ENCODE assay signal across 33 cellular contexts in the genomic region with DNA sequence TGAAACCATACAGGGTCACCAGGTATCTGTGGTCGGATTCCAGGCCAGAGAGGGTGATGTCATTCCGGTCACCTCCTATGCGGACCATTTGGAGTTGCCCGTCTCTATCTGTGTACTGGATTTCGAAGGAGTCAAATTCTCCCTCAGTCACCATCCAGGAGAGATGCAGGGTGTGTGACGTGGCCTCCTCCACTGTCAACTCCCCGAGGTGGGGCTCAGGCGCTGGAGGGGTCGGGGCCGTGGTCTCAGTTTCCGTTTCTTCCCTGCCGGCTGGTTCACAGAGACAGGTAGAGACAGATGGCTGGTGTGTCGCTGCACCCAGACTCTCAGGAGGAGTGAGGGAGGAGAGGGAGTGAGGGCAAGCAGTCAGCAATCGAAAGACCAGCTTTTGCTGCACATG. TPM values are rescaled to one million over a fixed set of nuclear protein-coding genes. Genes with fewer than 3 reads are reported as not detected.
"Had no signal": no experiment of that assay in that cellular context is flagged by ENCODE, and none has a peak within 500 bp of the region (broad histone marks: within the 10 kb centered on the region; RNA-seq: fewer than 3 reads in every experiment).

No MANE protein-coding gene starts in this region.

- H3K27me3 Mint-ChIP-seq: activated naive CD8-positive, alpha-beta T cell treated with anti-CD3 and anti-CD28 coated beads for 36 hours had no signal

- ATAC-seq: activated CD8-positive, alpha-beta memory T cell treated with anti-CD3 and anti-CD28 coated beads, Interleukin-2, amount 10 ng/mL, durations not matched to agents 7 days and 5 days; Right ventricle myocardium inferior had no signal

- H3K9me3 Mint-ChIP-seq: activated CD4-positive, alpha-beta memory T cell treated with anti-CD3 and anti-CD28 coated beads, Interleukin-2, amount 10 ng/mL, durations not matched to agents 7 days and 5 days; activated naive CD8-positive, alpha-beta T cell treated with anti-CD3 and anti-CD28 coated beads for 36 hours had no signal

- DNase-seq: activated CD4-positive, alpha-beta memory T cell treated with anti-CD3 and anti-CD28 coated beads, Interleukin-2, amount 10 ng/mL, durations not matched to agents 7 days and 5 days; activated CD4-positive, alpha-beta T cell treated with anti-CD3 and anti-CD28 coated beads for 1 hour; activated CD4-positive, alpha-beta T cell treated with anti-CD3 and anti-CD28 coated beads for 48 hours; activated CD4-positive, CD25-positive, alpha-beta regulatory T cell; activated CD8-positive, alpha-beta memory T cell treated with anti-CD3 and anti-CD28 coated beads for 24 hours; activated CD8-positive, alpha-beta memory T cell treated with anti-CD3 and anti-CD28 coated beads, Interleukin-2, amount 10 ng/mL, durations not matched to agents 7 days and 5 days; activated CD8-positive, alpha-beta memory T cell treated with anti-CD3 and anti-CD28 coated beads, Interleukin-2, amount 50 U/mL, for 48 hours; activated effector memory CD4-positive, alpha-beta T cell treated with Interleukin-2 at 50 U/mL for 16 hours; activated naive CD4-positive, alpha-beta T cell treated with anti-CD3 and anti-CD28 coated beads, Interleukin-2, amount 50 U/mL, for 16 hours; activated naive CD8-positive, alpha-beta T cell treated with anti-CD3 and anti-CD28 coated beads for 36 hours; activated T-cell treated with anti-CD3 and anti-CD28 coated beads, Interleukin-2, amount 50 U/mL, for 48 hours; amniotic stem cell; brain microvascular endothelial cell; central memory CD4-positive, alpha-beta T cell; Karpas-422; KBM-7; NCI-H1105; NCI-H1417 treated with DMSO at 0.1 percent for 48 hours; NCI-H187 treated with DMSO at 0.1 percent for 48 hours; NCI-H2081; NCI-H345; NCI-H526; NCI-H748 treated with DMSO at 0.1 percent for 48 hours; PC-9; SW 1271; T-helper 1 cell; T-helper 2 cell; T-helper 9 cell had no signal

- H3K4me3 ChIP-seq: PC-9 had no signal

- H3K36me3 Mint-ChIP-seq: activated CD8-positive, alpha-beta memory T cell treated with anti-CD3 and anti-CD28 coated beads, Interleukin-2, amount 10 ng/mL, durations not matched to agents 7 days and 5 days; activated naive CD8-positive, alpha-beta T cell treated with anti-CD3 and anti-CD28 coated beads for 36 hours had no signal

- H3K4me1 Mint-ChIP-seq: activated naive CD8-positive, alpha-beta T cell treated with anti-CD3 and anti-CD28 coated beads for 36 hours had no signal

- H3K36me3 ChIP-seq: brain microvascular endothelial cell had no signal

- H3K4me3 Mint-ChIP-seq: activated CD4-positive, alpha-beta memory T cell treated with anti-CD3 and anti-CD28 coated beads, Interleukin-2, amount 10 ng/mL, durations not matched to agents 7 days and 5 days; activated CD8-positive, alpha-beta memory T cell treated with anti-CD3 and anti-CD28 coated beads, Interleukin-2, amount 10 ng/mL, durations not matched to agents 7 days and 5 days; activated naive CD8-positive, alpha-beta T cell treated with anti-CD3 and anti-CD28 coated beads for 36 hours had no signal

- H3K27ac ChIP-seq: brain microvascular endothelial cell, PC-9, RWPE1, VCaP had no signal

- H3K27ac Mint-ChIP-seq: activated CD4-positive, alpha-beta memory T cell treated with anti-CD3 and anti-CD28 coated beads, Interleukin-2, amount 10 ng/mL, durations not matched to agents 7 days and 5 days; activated CD8-positive, alpha-beta memory T cell treated with anti-CD3 and anti-CD28 coated beads, Interleukin-2, amount 10 ng/mL, durations not matched to agents 7 days and 5 days; activated naive CD8-positive, alpha-beta T cell treated with anti-CD3 and anti-CD28 coated beads for 36 hours had no signal

RNA-seq across cellular contexts. Expression of a gene that starts 30.7 kb away (rescaled TPM):
- total RNA-seq: NCI-H460, OCI-LY7 had no signal
